Comparison of ENCODE assay signal across 1 cellular context in genomic region chr16:30445408-30446202, GRCh38.
TF ChIP-seq lines count a peak whose summit lies in the region.

SEPHS2 (minus strand) TSS chr16:30445874; CDS start chr16:30445727, 147 bp downstream.

TF ChIP-seq in IMR-90, 13 proteins besides CTCF, POLR2A, EP300 and RAD21 (continued from another document):
- TF ChIP-seq ELK1 (IDR thresholded peaks at IDR 0.05; ENCODE audit: borderline replicate concordance, low read depth, low read length) (no peak), BHLHE40 (IDR thresholded peaks at IDR 0.05; ENCODE audit: low read depth, low read length) (peak; percentile 95)
TF ChIP-seq in IMR-90: peak in this region for 7.
